ENCODE assay signal across 17 cellular contexts in the genomic region with DNA sequence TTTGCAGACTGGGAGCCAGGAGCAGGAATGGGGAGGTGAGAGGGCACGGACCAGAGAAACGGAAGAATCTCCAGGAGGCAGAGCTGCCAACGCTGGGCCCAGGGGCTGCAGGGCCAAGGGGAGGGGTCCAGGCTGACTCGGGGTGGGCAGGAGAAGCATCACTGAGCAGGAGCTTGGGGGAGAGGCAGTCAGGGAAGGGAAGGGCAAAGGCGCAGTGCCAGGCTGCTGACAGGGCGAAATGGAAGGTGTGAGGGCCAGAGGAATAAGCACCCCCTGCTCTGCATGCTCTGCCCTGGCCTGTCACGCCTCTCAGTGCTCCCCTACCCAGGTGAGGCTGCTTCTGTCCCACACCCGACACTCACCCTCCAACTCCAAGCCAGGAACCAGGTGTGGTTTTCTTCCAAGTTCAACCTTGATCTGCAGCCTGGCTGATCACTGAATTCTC. TPM values are rescaled to one million over a fixed set of nuclear protein-coding genes. Genes with fewer than 3 reads are reported as not detected.
DNase-seq lines count a peak whose midpoint lies in the region; ATAC-seq and TF ChIP-seq lines count a peak whose summit lies in the region.
"Had no signal": no experiment of that assay in that cellular context is flagged by ENCODE, and none has a peak within 500 bp of the region (broad histone marks: within the 10 kb centered on the region; RNA-seq: fewer than 3 reads in every experiment).

No MANE protein-coding gene starts in this region.

- 74% methylated on average over 6 of the region's 8 CpGs for WGBS in hepatocyte (ENCODE audit: low lambda C conversion rate, missing lambda C conversion rate)
- 83 to 88% methylated on average over 8 of the region's 8 CpGs for WGBS in upper lobe of left lung, 2 donors

- H3K27me3 ChIP-seq in hepatocyte (no peaks in the 10 kb centered on the region), osteoblast (ENCODE audit: insufficient read depth, low read length) (no peaks in the 10 kb centered on the region), upper lobe of left lung (no peaks in the 10 kb centered on the region)
- H3K27me3 ChIP-seq: brain microvascular endothelial cell had no signal

- H3K4me1 ChIP-seq in hepatocyte (ENCODE audit: insufficient read depth): peaks cover 37% of the 10 kb centered on the region
- H3K4me1 ChIP-seq in osteoblast (ENCODE audit: insufficient read depth, low read length): peaks cover 12% of the 10 kb centered on the region
- peaks cover 8 to 39% (median 26%) of the 10 kb centered on the region in 4 donors for H3K4me1 ChIP-seq in upper lobe of left lung

- H3K36me3 ChIP-seq in hepatocyte (replicated peaks; ENCODE audit: insufficient read depth, low read depth): no peaks in the 10 kb centered on the region
- H3K36me3 ChIP-seq in osteoblast (ENCODE audit: insufficient read depth, low read length): peaks cover 35% of the 10 kb centered on the region
- peaks cover 0 to 42% (median 13%) of the 10 kb centered on the region in 4 donors for H3K36me3 ChIP-seq in upper lobe of left lung

- H3K4me3 ChIP-seq in hepatocyte (no peak overlapping the region), osteoblast (ENCODE audit: insufficient read depth, low read length) (no peak overlapping the region), upper lobe of left lung (no peak overlapping the region)

- H3K27ac ChIP-seq in hepatocyte (peak overlapping the region; percentile 21), osteoblast (ENCODE audit: low read depth, low read length) (no peak overlapping the region), upper lobe of left lung (peak overlapping the region; percentile 12 to 79 (median 68))
- H3K27ac ChIP-seq: brain microvascular endothelial cell had no signal

- H3K9me3 ChIP-seq in hepatocyte (ENCODE audit: low read depth): no peaks in the 10 kb centered on the region
- no peaks in the 10 kb centered on the region for H3K9me3 ChIP-seq in osteoblast (ENCODE audit: low read depth, low read length)
- no peaks in the 10 kb centered on the region for H3K9me3 ChIP-seq in upper lobe of left lung

- H4K20me1 ChIP-seq in hepatocyte (ENCODE audit: insufficient read depth, poor library complexity, severe bottlenecking) (no peaks in the 10 kb centered on the region), osteoblast (ENCODE audit: insufficient read depth, low read length) (peaks cover 9% of the 10 kb centered on the region)

- TF ChIP-seq CTCF in hepatocyte (IDR thresholded peaks at IDR 0.05; ENCODE audit: poor library complexity) (no peak), osteoblast (IDR thresholded peaks at IDR 0.05; ENCODE audit: extremely low read depth, low read depth, low read length) (no peak), upper lobe of left lung (IDR thresholded peaks at IDR 0.05) (no peak)

- H3K9me2 ChIP-seq in hepatocyte (replicated peaks; ENCODE audit: insufficient read depth): no peaks in the 10 kb centered on the region

- H3K4me2 ChIP-seq in hepatocyte (no peak overlapping the region), osteoblast (ENCODE audit: insufficient read depth, low read length) (no peak overlapping the region)

- DNase-seq in Right ventricle myocardium superior (peak; percentile 41), left cardiac atrium (no peak), hepatocyte (ENCODE audit: low spot score) (no peak), osteoblast (ENCODE audit: insufficient read length, low spot score, missing footprints) (peak; percentile 57), upper lobe of left lung (peak in 1 of 2 donors; percentile 13), KBM-7 (no peak)
- no peak for DNase-seq in activated CD4-positive, CD25-positive, alpha-beta regulatory T cell (lab: John Stamatoyannopoulos, UW)
- DNase-seq: activated CD4-positive, CD25-positive, alpha-beta regulatory T cell treated with anti-CD3 and anti-CD28 coated beads, Interleukin-2, amount 50 U/mL, for 72 hours; brain microvascular endothelial cell; naive B cell; NCI-H345; SHP77 treated with DMSO at 0.1 percent for 48 hours; stimulated activated CD4-positive, alpha-beta T cell treated with anti-CD3 and anti-CD28 coated beads, Interleukin-15, amount 100 ng/mL, for 24 hours; T-helper 2 cell had no signal

- no peak for ATAC-seq in Right ventricle myocardium superior (ENCODE audit: poor library complexity)
- no peak for ATAC-seq in left cardiac atrium
- no peak for ATAC-seq in upper lobe of left lung (ENCODE audit: low FRiP score in 2 of 2)
- ATAC-seq in GM18867 (IDR thresholded peaks at IDR 0.05; ENCODE audit: unreplicated experiment): no peak
- ATAC-seq: activated naive CD4-positive, alpha-beta T cell treated with anti-CD3 and anti-CD28 coated beads, Interleukin-2, amount 50 U/mL, for 72 hours had no signal

- in situ Hi-C loops in KBM-7 (cut with MboI; ENCODE audit: low pct_unique_long_range_greater_than_20kb, low sequenced_read_pairs): no loop called here

- no peak overlapping the region for H2AFZ ChIP-seq in hepatocyte
- no peak overlapping the region for H2AFZ ChIP-seq in osteoblast (ENCODE audit: low read length)

- TF ChIP-seq POLR2A in upper lobe of left lung (IDR thresholded peaks at IDR 0.05): no peak

- intact Hi-C loops in Right ventricle myocardium superior (cut with DNase I) (no loop called here), left cardiac atrium (cut with DNase I) (no loop called here)

- H3K79me2 ChIP-seq in hepatocyte (no peaks in the 10 kb centered on the region), osteoblast (ENCODE audit: insufficient read depth, low read length) (no peaks in the 10 kb centered on the region)

- TF ChIP-seq EP300 in upper lobe of left lung (IDR thresholded peaks at IDR 0.05): no peak

RNA-seq across cellular contexts. Expression of gene LRRC32, which starts 14.4 kb away (rescaled TPM):
- total RNA-seq in Right ventricle myocardium superior (30.3 TPM), left cardiac atrium (10 to 100 TPM; 43.8 to 88.2 TPM), hepatocyte (14.7 and 25.5 TPM in 2 replicates), osteoblast (37.6 and 41.3 TPM in 2 replicates), upper lobe of left lung (100 to 1,000 TPM in 1 of 6 donors, 10 to 100 TPM in 5; 41.3 to 118 (median 60.3) TPM)
- 75.2 and 80.4 TPM in 2 replicates for polyA plus RNA-seq in hepatocyte
- polyA plus RNA-seq: keratinocyte had no signal

Comparison
In these comparisons a context has a peak if more than half of its experiments do, and no peak if none do; other contexts are left out.
1. DNase-seq: peak in Right ventricle myocardium superior (single experiment) and osteoblast (single experiment); none in left cardiac atrium (single experiment), hepatocyte (single experiment), activated CD4-positive, CD25-positive, alpha-beta regulatory T cell (0 of 4) and KBM-7 (single experiment).